17 cellular contexts compared by ENCODE assay signal in the genomic region with DNA sequence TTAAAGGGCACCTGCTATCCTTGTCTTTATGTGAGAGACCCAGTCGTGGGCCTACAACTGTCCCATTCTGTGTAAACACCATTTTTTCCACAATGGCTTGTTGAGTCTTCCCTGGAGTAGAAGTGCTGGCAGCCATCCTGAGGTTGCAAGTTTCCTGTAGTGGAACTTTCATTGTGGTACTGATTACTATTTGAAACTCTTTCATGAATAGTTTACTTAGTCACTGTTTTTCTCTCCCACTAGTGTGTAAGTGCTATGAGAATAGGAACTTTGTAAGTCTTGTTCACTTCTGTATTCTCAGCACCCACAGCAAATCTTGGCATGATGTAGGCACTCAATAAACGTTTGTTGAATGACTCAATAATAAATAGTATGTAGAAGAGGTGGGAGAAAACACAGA. TPM values are rescaled to one million over a fixed set of nuclear protein-coding genes. Genes with fewer than 3 reads are reported as not detected.
"Had no signal": no experiment of that assay in that cellular context is flagged by ENCODE, and none has a peak within 500 bp of the region (broad histone marks: within the 10 kb centered on the region; RNA-seq: fewer than 3 reads in every experiment).

No MANE protein-coding gene starts in this region.

- DNase-seq: activated CD4-positive, alpha-beta T cell treated with anti-CD3 and anti-CD28 coated beads for 36 hours; activated CD8-positive, alpha-beta T cell treated with anti-CD3 and anti-CD28 coated beads for 36 hours; activated gamma-delta T cell treated with Interleukin-2 at 50 U/mL for 16 hours; activated naive CD8-positive, alpha-beta T cell treated with anti-CD3 and anti-CD28 coated beads for 36 hours; activated T-cell treated with anti-CD3 and anti-CD28 coated beads, Interleukin-2, amount 50 U/mL, for 48 hours; foreskin keratinocyte; left colon; mammary epithelial cell; naive B cell; SIG-M5; small intestine had no signal

- H3K27ac Mint-ChIP-seq: activated CD4-positive, alpha-beta T cell treated with anti-CD3 and anti-CD28 coated beads for 36 hours; activated CD8-positive, alpha-beta T cell treated with anti-CD3 and anti-CD28 coated beads for 36 hours; activated naive CD8-positive, alpha-beta T cell treated with anti-CD3 and anti-CD28 coated beads for 36 hours; naive B cell; stimulated activated naive CD8-positive, alpha-beta T cell treated with anti-CD3 and anti-CD28 coated beads, Interleukin-15, Interleukin-2, amounts not matched to agents 100 ng/mL and 50 ng/mL, for 24 hours; T-helper 1 cell treated with Interleukin-12 subunit alpha and Interleukin-12 subunit beta and Interleukin-4 antibody, amounts not matched to agents 30 μg/mL and 1 μg/mL, for 36 hours had no signal

- FAIRE-seq: bronchial epithelial cell, colon, small intestine had no signal

- H3K36me3 ChIP-seq: heart right ventricle had no signal

- ATAC-seq: activated CD4-positive, alpha-beta T cell treated with anti-CD3 and anti-CD28 coated beads for 36 hours; activated CD8-positive, alpha-beta T cell treated with anti-CD3 and anti-CD28 coated beads for 36 hours; foreskin keratinocyte; heart right ventricle; left colon had no signal

- H3K4me3 Mint-ChIP-seq: activated CD4-positive, alpha-beta T cell treated with anti-CD3 and anti-CD28 coated beads for 36 hours; activated CD8-positive, alpha-beta T cell treated with anti-CD3 and anti-CD28 coated beads for 36 hours; activated naive CD8-positive, alpha-beta T cell treated with anti-CD3 and anti-CD28 coated beads for 36 hours; naive B cell; stimulated activated naive CD8-positive, alpha-beta T cell treated with anti-CD3 and anti-CD28 coated beads, Interleukin-15, Interleukin-2, amounts not matched to agents 100 ng/mL and 50 ng/mL, for 24 hours; T-helper 1 cell treated with Interleukin-12 subunit alpha and Interleukin-12 subunit beta and Interleukin-4 antibody, amounts not matched to agents 30 μg/mL and 1 μg/mL, for 36 hours had no signal

- H3K9me3 Mint-ChIP-seq: activated CD8-positive, alpha-beta T cell treated with anti-CD3 and anti-CD28 coated beads for 36 hours; activated naive CD8-positive, alpha-beta T cell treated with anti-CD3 and anti-CD28 coated beads for 36 hours; naive B cell; stimulated activated naive CD8-positive, alpha-beta T cell treated with anti-CD3 and anti-CD28 coated beads, Interleukin-15, Interleukin-2, amounts not matched to agents 100 ng/mL and 50 ng/mL, for 24 hours; T-helper 1 cell treated with Interleukin-12 subunit alpha and Interleukin-12 subunit beta and Interleukin-4 antibody, amounts not matched to agents 30 μg/mL and 1 μg/mL, for 36 hours had no signal

- H3K4me3 ChIP-seq: heart right ventricle had no signal

- H3K9me3 ChIP-seq: heart right ventricle had no signal

- H3K4me1 Mint-ChIP-seq: activated CD4-positive, alpha-beta T cell treated with anti-CD3 and anti-CD28 coated beads for 36 hours had no signal

- H3K27ac ChIP-seq: foreskin keratinocyte had no signal

- H3K36me3 Mint-ChIP-seq: activated naive CD8-positive, alpha-beta T cell treated with anti-CD3 and anti-CD28 coated beads for 36 hours; naive B cell had no signal

- H3K27me3 ChIP-seq: foreskin keratinocyte, heart right ventricle had no signal

RNA-seq across cellular contexts. Expression of a gene that starts 48.6 kb away (rescaled TPM):
- total RNA-seq: activated CD4-positive, alpha-beta T cell treated with anti-CD3 and anti-CD28 coated beads for 36 hours; activated CD8-positive, alpha-beta T cell treated with anti-CD3 and anti-CD28 coated beads for 36 hours; activated naive CD8-positive, alpha-beta T cell treated with anti-CD3 and anti-CD28 coated beads for 36 hours; foreskin keratinocyte; mononuclear cell had no signal
- polyA plus RNA-seq: foreskin keratinocyte had no signal
